In genomic region chr13:75219479-75220237, GRCh38 we compare ENCODE assay signal across 1 cellular context.
TF ChIP-seq lines count a peak whose summit lies in the region.

No MANE protein-coding gene starts in this region.

TF ChIP-seq in HEK293, 187 proteins besides CTCF, POLR2A, EP300 and RAD21 (continued from another document and continues in another):
- TF ChIP-seq ZNF518A (tag by site-specific recombination; conservative IDR thresholded peaks at IDR 0.05; ENCODE audit: low read depth), result no peak
- TF ChIP-seq ZNF155 (tag by site-specific recombination; IDR thresholded peaks at IDR 0.05), result no peak
- TF ChIP-seq SP7 (tag by site-specific recombination; IDR thresholded peaks at IDR 0.05), result peak; percentile 28; the same call in 1 of the 2 replicates
- no peak for TF ChIP-seq ZNF416 (tag by site-specific recombination; IDR thresholded peaks at IDR 0.05)
- TF ChIP-seq ZNF121 (tag by site-specific recombination; IDR thresholded peaks at IDR 0.05), result no peak
- no peak for TF ChIP-seq ZNF670 (tag by site-specific recombination; IDR thresholded peaks at IDR 0.05; ENCODE audit: low read depth)
- 0 out of 2 replicates have a peak, but pooled peaks have one; percentile 38 for TF ChIP-seq ZBTB17 (tag by site-specific recombination; IDR thresholded peaks at IDR 0.05)
- TF ChIP-seq ZNF335 (tag by site-specific recombination; conservative IDR thresholded peaks at IDR 0.05), result no peak
- TF ChIP-seq ZNF350 (tag by site-specific recombination; IDR thresholded peaks at IDR 0.05), result no peak
- TF ChIP-seq ZNF239 (tag by site-specific recombination; IDR thresholded peaks at IDR 0.05), result no peak
- TF ChIP-seq ZNF404 (tag by site-specific recombination; IDR thresholded peaks at IDR 0.05), result no peak
- no peak for TF ChIP-seq ZNF707 (tag by site-specific recombination; IDR thresholded peaks at IDR 0.05)
- no peak for TF ChIP-seq ZNF302 (tag by site-specific recombination; IDR thresholded peaks at IDR 0.05; ENCODE audit: low read depth)
- TF ChIP-seq ZNF76 (tag by site-specific recombination; IDR thresholded peaks at IDR 0.05; ENCODE audit: borderline replicate concordance, low read depth), result no peak
- TF ChIP-seq REPIN1 (tag by site-specific recombination; IDR thresholded peaks at IDR 0.05; ENCODE audit: low read depth), result no peak
- TF ChIP-seq YY1 (tag by site-specific recombination; IDR thresholded peaks at IDR 0.05), result no peak
- no peak for TF ChIP-seq ZNF791 (tag by site-specific recombination; IDR thresholded peaks at IDR 0.05)
- TF ChIP-seq ZNF202 (tag by site-specific recombination; IDR thresholded peaks at IDR 0.05; ENCODE audit: borderline replicate concordance), result no peak
- no peak for TF ChIP-seq ZNF768 (tag by site-specific recombination; IDR thresholded peaks at IDR 0.05)
- TF ChIP-seq MYNN (tag by site-specific recombination; IDR thresholded peaks at IDR 0.05; ENCODE audit: borderline replicate concordance), result no peak
- no peak for TF ChIP-seq ZBTB7A (tag by site-specific recombination; IDR thresholded peaks at IDR 0.05; ENCODE audit: low read depth)
- no peak for TF ChIP-seq HOXA7 (CRISPR knock-in tag; IDR thresholded peaks at IDR 0.05; ENCODE audit: borderline replicate concordance)
- no peak for TF ChIP-seq PRDM10 (tag by site-specific recombination; IDR thresholded peaks at IDR 0.05)
- TF ChIP-seq ZNF513 (tag by site-specific recombination; IDR thresholded peaks at IDR 0.05), result no peak
- no peak for TF ChIP-seq ZNF792 (tag by site-specific recombination; IDR thresholded peaks at IDR 0.05)
- TF ChIP-seq ZFP37 (tag by site-specific recombination; IDR thresholded peaks at IDR 0.05), result peak; percentile 55; the same call in 1 of the 2 replicates
- no peak for TF ChIP-seq REST (tag by site-specific recombination; IDR thresholded peaks at IDR 0.05)
- TF ChIP-seq ZNF654 (tag by site-specific recombination; IDR thresholded peaks at IDR 0.05; ENCODE audit: low read depth), result peak; percentile 97
- TF ChIP-seq ZNF221 (tag by site-specific recombination; IDR thresholded peaks at IDR 0.05; ENCODE audit: borderline replicate concordance), result no peak
- TF ChIP-seq ZFHX2 (tag by site-specific recombination; conservative IDR thresholded peaks at IDR 0.05), result no peak
- no peak for TF ChIP-seq AEBP2 (tag by site-specific recombination; IDR thresholded peaks at IDR 0.05; ENCODE audit: borderline replicate concordance)
- no peak for TF ChIP-seq ZNF248 (tag by site-specific recombination; IDR thresholded peaks at IDR 0.05)
- no peak for TF ChIP-seq KLF10 (tag by site-specific recombination; IDR thresholded peaks at IDR 0.05)
- no peak for TF ChIP-seq ZNF140 (tag by site-specific recombination; IDR thresholded peaks at IDR 0.05)
- TF ChIP-seq ZBTB8A (tag by site-specific recombination; IDR thresholded peaks at IDR 0.05), result no peak
- no peak for TF ChIP-seq ZNF112 (tag by site-specific recombination; IDR thresholded peaks at IDR 0.05)
- TF ChIP-seq ZXDB (tag by site-specific recombination; IDR thresholded peaks at IDR 0.05), result no peak
- no peak for TF ChIP-seq ZNF701 (tag by site-specific recombination; IDR thresholded peaks at IDR 0.05)
- TF ChIP-seq ZNF433 (tag by site-specific recombination; IDR thresholded peaks at IDR 0.05; ENCODE audit: low read depth), result no peak
- TF ChIP-seq INSM2 (tag by site-specific recombination; IDR thresholded peaks at IDR 0.05), result no peak
- TF ChIP-seq ZNF37A (tag by site-specific recombination; IDR thresholded peaks at IDR 0.05), result no peak
- no peak for TF ChIP-seq ZNF23 (tag by site-specific recombination; IDR thresholded peaks at IDR 0.05; ENCODE audit: borderline replicate concordance)
- no peak for TF ChIP-seq ZNF280C (tag by site-specific recombination; IDR thresholded peaks at IDR 0.05)
- no peak for TF ChIP-seq ZNF639 (tag by site-specific recombination; IDR thresholded peaks at IDR 0.05)
